22 cellular contexts compared by ENCODE assay signal in genomic region chr1:6354659-6355317, GRCh38. TPM values are rescaled to one million over a fixed set of nuclear protein-coding genes. Genes with fewer than 3 reads are reported as not detected.
DNase-seq lines count a peak whose midpoint lies in the region; ATAC-seq and TF ChIP-seq lines count a peak whose summit lies in the region.
"Had no signal": no experiment of that assay in that cellular context is flagged by ENCODE, and none has a peak within 500 bp of the region (broad histone marks: within the 10 kb centered on the region; RNA-seq: fewer than 3 reads in every experiment).

No MANE protein-coding gene starts in this region.

- DNase-seq in Panc1 (ENCODE audit: low read depth, low spot score) (no peak), epithelial cell of prostate (ENCODE audit: low read depth, low spot score) (no peak), osteoblast (ENCODE audit: insufficient read length, low spot score, missing footprints) (peak; percentile 63), NCI-H2227 treated with DMSO at 0.1 percent for 48 hours (lab: John Stamatoyannopoulos, UW) (no peak), aorta (no peak), DMS79 (lab: John Stamatoyannopoulos, UW) (no peak), T-helper 9 cell (no peak)
- DNase-seq: activated B cell treated with CpG ODN at 0.5 μM for 24 hours; activated CD4-positive, alpha-beta memory T cell treated with anti-CD3 and anti-CD28 coated beads for 36 hours; activated naive CD4-positive, alpha-beta T cell treated with Interleukin-2 at 50 U/mL for 16 hours; activated T-cell treated with anti-CD3 and anti-CD28 coated beads for 4 hours; anterior cingulate cortex; CD4-positive, alpha-beta T cell; DMS53; effector CD8-positive, alpha-beta T cell; Karpas-422; NCI-H187 treated with DMSO at 0.1 percent for 48 hours; nucleus accumbens had no signal

- H3K4me1 ChIP-seq in Panc1 (ENCODE audit: control insufficient read depth, insufficient read depth, low read length), result peaks cover 65% of the 10 kb centered on the region
- H3K4me1 ChIP-seq in osteoblast (ENCODE audit: insufficient read depth, low read length), result peaks cover 17% of the 10 kb centered on the region
- H3K4me1 ChIP-seq in aorta (ENCODE audit: control insufficient read depth in 1 of 2, insufficient read depth in 2 of 2, low read length in 2 of 2), result peaks cover 0 to 2% of the 10 kb centered on the region in 2 donors

- H3K9me3 ChIP-seq in Panc1 (ENCODE audit: control insufficient read depth, insufficient read depth, low read depth, low read length) (no peaks in the 10 kb centered on the region), osteoblast (ENCODE audit: low read depth, low read length) (no peaks in the 10 kb centered on the region), aorta (ENCODE audit: control insufficient read depth, low read length) (no peaks in the 10 kb centered on the region)
- H3K9me3 ChIP-seq: thoracic aorta had no signal

- H3K27me3 ChIP-seq in Panc1 (ENCODE audit: control insufficient read depth, insufficient read depth, low read length) (no peaks in the 10 kb centered on the region), osteoblast (ENCODE audit: insufficient read depth, low read length) (no peaks in the 10 kb centered on the region), aorta (ENCODE audit: control insufficient read depth in 1 of 2, insufficient read depth in 2 of 2, low read length in 1 of 2) (no peaks in the 10 kb centered on the region)

- WGBS in aorta, 2 donors, result 95 to 97% methylated on average over 12 of the region's 12 CpGs

- H3K36me3 ChIP-seq in Panc1 (ENCODE audit: control insufficient read depth, insufficient read depth, low read length), result no peaks in the 10 kb centered on the region
- no peaks in the 10 kb centered on the region for H3K36me3 ChIP-seq in osteoblast (ENCODE audit: insufficient read depth, low read length)
- no peaks in the 10 kb centered on the region for H3K36me3 ChIP-seq in aorta (ENCODE audit: control insufficient read depth in 1 of 2, insufficient read depth in 2 of 2, low read length in 1 of 2)
- H3K36me3 ChIP-seq: thoracic aorta had no signal

- TF ChIP-seq CTCF in C4-2B (conservative IDR thresholded peaks at IDR 0.05), result no peak
- TF ChIP-seq CTCF in Panc1 (IDR thresholded peaks at IDR 0.05), result no peak
- TF ChIP-seq CTCF in osteoblast (IDR thresholded peaks at IDR 0.05; ENCODE audit: extremely low read depth, low read depth, low read length), result no peak

- H2AFZ ChIP-seq in osteoblast (ENCODE audit: low read length), result no peak overlapping the region

- no peak for ATAC-seq in Panc1
- no peak for ATAC-seq in aorta (ENCODE audit: low FRiP score)
- ATAC-seq: GM12878 had no signal

- peaks cover 31% of the 10 kb centered on the region for H3K79me2 ChIP-seq in osteoblast (ENCODE audit: insufficient read depth, low read length)

- intact Hi-C loops in Panc1 (cut with micrococcal nuclease; ENCODE audit: unreplicated experiment) (no loop called here), aorta (cut with DNase I) (no loop called here)

- in situ Hi-C loops in Panc1 (cut with HindIII; ENCODE audit: low pct_unique_long_range_greater_than_20kb, low sequenced_read_pairs), result no loop called here

- no peak overlapping the region for H3K4me3 ChIP-seq in Panc1 (ENCODE audit: low read depth in 2 of 2, low read length in 2 of 2)
- no peak overlapping the region for H3K4me3 ChIP-seq in osteoblast (ENCODE audit: insufficient read depth, low read length)
- H3K4me3 ChIP-seq in aorta (ENCODE audit: low read length in 2 of 2), result no peak overlapping the region
- H3K4me3 ChIP-seq: GM12878, SK-N-MC had no signal

- H3K27ac ChIP-seq in C4-2B (0 out of 2 replicates have a peak overlapping the region, but pooled peaks have one; percentile 16), Panc1 (ENCODE audit: low read length) (0 out of 2 replicates have a peak overlapping the region, but pooled peaks have one; percentile 34), epithelial cell of prostate (peak overlapping the region; percentile 92), osteoblast (ENCODE audit: low read depth, low read length) (no peak overlapping the region), aorta (ENCODE audit: low read depth in 1 of 2, low read length in 2 of 2) (no peak overlapping the region)
- H3K27ac ChIP-seq: SK-N-MC had no signal

- H4K20me1 ChIP-seq in osteoblast (ENCODE audit: insufficient read depth, low read length), result no peaks in the 10 kb centered on the region

- POLR2A ChIA-PET in Panc1 (lab: Charles Lee), result interaction anchor here (0.6 to 0.7 kb wide), 2 partner anchors 11 to 673 kb away, joined by 3 to 6 read pairs; no protein-coding TSS in a partner anchor

- H3K4me2 ChIP-seq in osteoblast (ENCODE audit: insufficient read depth, low read length), result no peak overlapping the region

- CTCF ChIA-PET in Panc1 (lab: Charles Lee), result interaction anchor here (0.6 kb wide), 1 partner anchor 17 kb away, joined by 3 read pairs; no protein-coding TSS in a partner anchor

- BruUV-seq in Panc1 (replicated peaks; lab: Mats Ljungman, UMichigan), result no TSS peak

RNA-seq across cellular contexts. Expression of gene ACOT7, which starts 38.8 kb away (rescaled TPM):
- total RNA-seq in Panc1 (2021; ENCODE audit: unreplicated experiment), result 120 TPM
- 194 TPM for polyA plus RNA-seq in Panc1 (2012; ENCODE audit: insufficient read length)
- 9.1 and 10.9 TPM in 2 replicates for total RNA-seq in osteoblast
- total RNA-seq in aorta, result 10 to 100 TPM; 12.5 to 20.9 TPM
- 10 to 100 TPM; 14.4 to 22.6 TPM for polyA plus RNA-seq in aorta

Comparison
In these comparisons a context has a peak if more than half of its experiments do, and no peak if none do; other contexts are left out.
1. H3K27ac ChIP-seq: peak in C4-2B (single experiment), Panc1 (single experiment) and epithelial cell of prostate (single experiment); none in osteoblast (single experiment) and aorta (0 of 2).